ENCODE assay signal across 12 cellular contexts in genomic region chr11:67409781-67410368, GRCh38. TPM values are rescaled to one million over a fixed set of nuclear protein-coding genes. Genes with fewer than 3 reads are reported as not detected.
DNase-seq lines count a peak whose midpoint lies in the region; ATAC-seq, FAIRE-seq and TF ChIP-seq lines count a peak whose summit lies in the region.
"Had no signal": no experiment of that assay in that cellular context is flagged by ENCODE, and none has a peak within 500 bp of the region (broad histone marks: within the 10 kb centered on the region; RNA-seq: fewer than 3 reads in every experiment).

No MANE protein-coding gene starts in this region.

- dilution Hi-C loops in mammary epithelial cell (cut with HindIII; ENCODE audit: low sequenced_read_pairs) = no loop called here

- H3K9me3 ChIP-seq in CD4-positive, CD25-positive, alpha-beta regulatory T cell (ENCODE audit: control insufficient read depth in 2 of 2, low read length in 2 of 2) = no peaks in the 10 kb centered on the region
- H3K9me3 ChIP-seq in HEK293 (ENCODE audit: control insufficient read depth, insufficient read depth, low read depth, low read length) (no peaks in the 10 kb centered on the region), T-helper 17 cell (ENCODE audit: control insufficient read depth, low read length, poor library complexity, severe bottlenecking) (no peaks in the 10 kb centered on the region), HepG2 (ENCODE audit: low read length) (no peaks in the 10 kb centered on the region), mammary epithelial cell (replicated peaks; ENCODE audit: insufficient read depth, low read length) (no peaks in the 10 kb centered on the region)
- H3K9me3 ChIP-seq: right atrium auricular region, uterus had no signal

- no peak for ATAC-seq in CD4-positive, CD25-positive, alpha-beta regulatory T cell (ENCODE audit: low read depth in 2 of 2)
- ATAC-seq in T-helper 17 cell (no peak), HepG2 (peak; percentile 64), GM19395 (IDR thresholded peaks at IDR 0.05; ENCODE audit: unreplicated experiment) (no peak), GM18909 (IDR thresholded peaks at IDR 0.05; ENCODE audit: poor library complexity, unreplicated experiment) (no peak)

- H3K36me3 ChIP-seq in CD4-positive, CD25-positive, alpha-beta regulatory T cell (ENCODE audit: control insufficient read depth, insufficient read depth, low read length) = peaks cover 20% of the 10 kb centered on the region
- H3K36me3 ChIP-seq in HEK293 (ENCODE audit: control insufficient read depth in 2 of 2, insufficient read depth in 1 of 2, low read length in 2 of 2) (no peaks in the 10 kb centered on the region), HepG2 (replicated peaks in 1 of 2; ENCODE audit: control insufficient read depth in 1 of 2, insufficient read depth in 2 of 2, low read length in 2 of 2) (no peaks in the 10 kb centered on the region), mammary epithelial cell (ENCODE audit: insufficient read depth, low read length) (no peaks in the 10 kb centered on the region)
- H3K36me3 ChIP-seq: right atrium auricular region, uterus had no signal

- no peak for TF ChIP-seq CTCF in HEK293 (tag by site-specific recombination; IDR thresholded peaks at IDR 0.05)
- peak; percentile 38 for TF ChIP-seq CTCF in HepG2 (CRISPR knock-in tag; IDR thresholded peaks at IDR 0.05)
- no peak for TF ChIP-seq CTCF in mammary epithelial cell (conservative IDR thresholded peaks at IDR 0.05 in 1 of 2, IDR thresholded peaks at IDR 0.05 in 1 of 2; ENCODE audit: extremely low read depth in 1 of 2, insufficient read depth in 1 of 2, low read depth in 1 of 2, low read length in 2 of 2)

- peak overlapping the region; percentile 94 to 99 (median 95) for H3K27ac Mint-ChIP-seq in CD4-positive, CD25-positive, alpha-beta regulatory T cell
- peak overlapping the region; percentile 94 for H3K27ac Mint-ChIP-seq in T-helper 17 cell

- no peak for TF ChIP-seq POLR2A in HepG2 (IDR thresholded peaks at IDR 0.05; ENCODE audit: insufficient read depth in 1 of 2, low read depth in 2 of 2, low read length in 2 of 2)

- no TSS peak for BruUV-seq in HepG2 (replicated peaks; lab: Mats Ljungman, UMichigan)
- no TSS peak for BruUV-seq in mammary epithelial cell (replicated peaks; lab: Mats Ljungman, UMichigan)

- no peak for TF ChIP-seq RAD21 in HepG2 (CRISPR knock-in tag; IDR thresholded peaks at IDR 0.05)

- FAIRE-seq in HepG2 (lab: Jason Lieb, UNC) = no peak

- no peaks in the 10 kb centered on the region for H3K27me3 ChIP-seq in CD4-positive, CD25-positive, alpha-beta regulatory T cell (ENCODE audit: control insufficient read depth, insufficient read depth, low read length)
- H3K27me3 ChIP-seq in HepG2 (ENCODE audit: control insufficient read depth in 1 of 2, insufficient read depth in 2 of 2, low read length in 2 of 2) (peaks cover 4 to 39% of the 10 kb centered on the region in 2 experiments; a peak in 4 of 5 replicates), mammary epithelial cell (ENCODE audit: insufficient read depth, low read length) (no peaks in the 10 kb centered on the region)
- H3K27me3 ChIP-seq: right atrium auricular region had no signal

- peaks cover 15 to 93% (median 45%) of the 10 kb centered on the region in 4 donors for H3K4me1 Mint-ChIP-seq in CD4-positive, CD25-positive, alpha-beta regulatory T cell
- peaks cover 72% of the 10 kb centered on the region for H3K4me1 Mint-ChIP-seq in T-helper 17 cell

- H3K4me3 ChIP-seq in CD4-positive, CD25-positive, alpha-beta regulatory T cell (ENCODE audit: low read depth, low read length) = peak overlapping the region; percentile 57
- H3K4me3 ChIP-seq in HEK293 (ENCODE audit: low read depth, low read length) = no peak overlapping the region
- peak overlapping the region in 2 of 3 experiments; percentile 12 to 56; a peak in 2 of 6 replicates for H3K4me3 ChIP-seq in HepG2 (replicated peaks in 1 of 3; ENCODE audit: insufficient read depth in 1 of 3, low read depth in 2 of 3, low read length in 3 of 3)
- no peak overlapping the region for H3K4me3 ChIP-seq in mammary epithelial cell (replicated peaks in 1 of 3; ENCODE audit: insufficient read depth in 1 of 3, low read depth in 2 of 3, low read length in 3 of 3)
- H3K4me3 ChIP-seq: right atrium auricular region, uterus had no signal

- H3K4me2 ChIP-seq in HepG2 (ENCODE audit: low read depth, low read length) (peak overlapping the region; percentile 74), mammary epithelial cell (ENCODE audit: insufficient read depth, low read depth, low read length) (no peak overlapping the region)

- POLR2A ChIA-PET in HEK293 (lab: Yijun Ruan, JAX) = no interaction called here
- POLR2A ChIA-PET in HepG2 (lab: Yijun Ruan, JAX) = no interaction called here

- WGBS in HepG2 (ENCODE audit: low lambda C conversion rate) = 7% methylated on average over 5 of the region's 13 CpGs
- WGBS in mammary epithelial cell (ENCODE audit: low coverage, missing lambda C conversion rate) = 85% methylated on average over 8 of the region's 13 CpGs

- H2AFZ ChIP-seq in HepG2 (ENCODE audit: low read length) (no peak overlapping the region), mammary epithelial cell (ENCODE audit: low read depth, low read length) (no peak overlapping the region)

- TF ChIP-seq EP300 in HepG2 (IDR thresholded peaks at IDR 0.05; ENCODE audit: low read depth in 2 of 2, low read length in 2 of 2) = no peak
- TF ChIP-seq EP300 in HepG2 (CRISPR knock-in tag; IDR thresholded peaks at IDR 0.05; ENCODE audit: borderline replicate concordance) = no peak

- H3K36me3 Mint-ChIP-seq in CD4-positive, CD25-positive, alpha-beta regulatory T cell = peaks cover 20% of the 10 kb centered on the region
- peaks cover 3% of the 10 kb centered on the region for H3K36me3 Mint-ChIP-seq in T-helper 17 cell (ENCODE audit: low read depth)

- CTCF ChIA-PET in HEK293 (lab: Yijun Ruan, JAX) = no interaction called here
- CTCF ChIA-PET in HepG2 (lab: Yijun Ruan, JAX; ENCODE audit: low intra/inter-chr PET ratio, low total read pairs) = no interaction called here
- CTCF ChIA-PET in mammary epithelial cell (lab: Charles Lee; ENCODE audit: low non-redundant PET) = no interaction called here

- peak overlapping the region; percentile 87 for H3K27ac ChIP-seq in CD4-positive, CD25-positive, alpha-beta regulatory T cell (ENCODE audit: insufficient read depth, low read length, poor library complexity, severe bottlenecking)
- H3K27ac ChIP-seq in HEK293 (ENCODE audit: extremely low read depth, low read depth, low read length) (no peak overlapping the region), HepG2 (ENCODE audit: extremely low read length, insufficient read depth, low read length) (no peak overlapping the region), mammary epithelial cell (ENCODE audit: insufficient read depth, low read depth, low read length) (no peak overlapping the region)
- H3K27ac ChIP-seq: right atrium auricular region, uterus had no signal

- in situ Hi-C loops in HepG2 (cut with HindIII; ENCODE audit: extremely low pct_ligation_motif_present, low pct_unique_long_range_greater_than_20kb) = no loop called here
- in situ Hi-C loops in mammary epithelial cell (cut with MboI; ENCODE audit: low sequenced_read_pairs in 2 of 2) = no loop called here

- H3K9me3 Mint-ChIP-seq in CD4-positive, CD25-positive, alpha-beta regulatory T cell = no peaks in the 10 kb centered on the region

- H4K20me1 ChIP-seq in HepG2 (ENCODE audit: insufficient read depth, low read length) = no peaks in the 10 kb centered on the region
- no peaks in the 10 kb centered on the region for H4K20me1 ChIP-seq in mammary epithelial cell (ENCODE audit: insufficient read depth, low read length)

- peaks cover 96% of the 10 kb centered on the region for H3K4me1 ChIP-seq in CD4-positive, CD25-positive, alpha-beta regulatory T cell (ENCODE audit: control insufficient read depth, insufficient read depth, low read length, poor library complexity, severe bottlenecking)
- H3K4me1 ChIP-seq in HEK293 (ENCODE audit: control insufficient read depth, insufficient read depth, low read length) (no peaks in the 10 kb centered on the region), HepG2 (ENCODE audit: insufficient read depth, low read length) (peaks cover 58% of the 10 kb centered on the region), mammary epithelial cell (ENCODE audit: insufficient read depth, low read length) (peaks cover 3% of the 10 kb centered on the region)
- H3K4me1 ChIP-seq: uterus had no signal

- intact Hi-C loops in HepG2 (cut with micrococcal nuclease; ENCODE audit: unreplicated experiment) = no loop called here
- intact Hi-C loops in mammary epithelial cell (cut with micrococcal nuclease) = no loop called here

- H3K4me3 Mint-ChIP-seq in CD4-positive, CD25-positive, alpha-beta regulatory T cell = peak overlapping the region; percentile 89 to 99 (median 94)
- H3K4me3 Mint-ChIP-seq in T-helper 17 cell = peak overlapping the region; percentile 88

- H3K9ac ChIP-seq in HepG2 (ENCODE audit: insufficient read depth, low read depth, low read length) = no peak overlapping the region; the same call in 1 of the 2 replicates
- H3K9ac ChIP-seq in mammary epithelial cell (ENCODE audit: insufficient read depth, low read length) = no peak overlapping the region

- DNase-seq in CD4-positive, CD25-positive, alpha-beta regulatory T cell = no peak
- DNase-seq in T-helper 17 cell (no peak), HepG2 (ENCODE audit: low spot score) (peak; percentile 61), mammary epithelial cell (no peak)
- no peak for DNase-seq in stimulated activated CD4-positive, alpha-beta T cell treated with anti-CD3 and anti-CD28 coated beads, Interleukin-1b, Interleukin-23, amount 100 ng/mL, for 48 hours
- DNase-seq: foreskin melanocyte, NCI-H524 treated with DMSO at 0.1 percent for 48 hours, uterus had no signal

- no peaks in the 10 kb centered on the region for H3K27me3 Mint-ChIP-seq in CD4-positive, CD25-positive, alpha-beta regulatory T cell
- no peaks in the 10 kb centered on the region for H3K27me3 Mint-ChIP-seq in T-helper 17 cell

- H3K79me2 ChIP-seq in HepG2 (ENCODE audit: insufficient read depth, low read length) (no peaks in the 10 kb centered on the region), mammary epithelial cell (ENCODE audit: insufficient read depth, low read length) (no peaks in the 10 kb centered on the region)

RNA-seq across cellular contexts. Expression of gene CARNS1, which starts 5.6 kb away (rescaled TPM):
- total RNA-seq in CD4-positive, CD25-positive, alpha-beta regulatory T cell = 7.8 TPM
- 1 to 10 TPM in 2 of 4 donors, under 1 TPM in 2; 0.63 to 2.3 (median 1.1) TPM for polyA plus RNA-seq in CD4-positive, CD25-positive, alpha-beta regulatory T cell
- 1 to 10 TPM; 4.5 to 7.5 TPM for total RNA-seq in T-helper 17 cell
- total RNA-seq in HepG2 (2016; rRNA removed; fragmentation: Illumina TruSeq; extraction: Trizol) = not detected in 2 replicates
- not detected in 2 replicates for total RNA-seq in HepG2 (2016; cell fraction: cytosol; rRNA removed; fragmentation: Illumina TruSeq; extraction: Trizol; ENCODE audit: low read depth)
- not detected in 2 replicates for total RNA-seq in HepG2 (2016; cell fraction: insoluble cytoplasmic fraction; rRNA removed; fragmentation: Illumina TruSeq; extraction: Trizol)
- not detected in 2 replicates for total RNA-seq in HepG2 (2016; cell fraction: membrane; rRNA removed; fragmentation: Illumina TruSeq; extraction: Trizol)
- total RNA-seq in HepG2 (2016; cell fraction: nucleus; rRNA removed; fragmentation: Illumina TruSeq; extraction: Trizol) = not detected in 2 replicates
- 0.01 TPM in 1 of 2 replicates, not detected in the other for polyA plus RNA-seq in HepG2 (2011; rRNA removed)
- 0.01 TPM in 1 of 2 replicates, not detected in the other for polyA plus RNA-seq in HepG2 (2011; cell fraction: cytosol; rRNA removed)
- not detected in 2 replicates for polyA plus RNA-seq in HepG2 (2011; cell fraction: nucleus; rRNA removed)
- 0.04 TPM in 1 of 2 replicates, not detected in the other for polyA plus RNA-seq in HepG2 (2012)
- polyA plus RNA-seq in HepG2 (2016; cell fraction: cytosol; fragmentation: Illumina TruSeq; extraction: Trizol; ENCODE audit: low read depth) = not detected in 2 replicates
- not detected in 2 replicates for polyA plus RNA-seq in HepG2 (2016; cell fraction: insoluble cytoplasmic fraction; fragmentation: Illumina TruSeq; extraction: Trizol; ENCODE audit: low read depth)
- polyA plus RNA-seq in HepG2 (2016; cell fraction: membrane; fragmentation: Illumina TruSeq; extraction: Trizol; ENCODE audit: low read depth) = not detected in 2 replicates
- polyA plus RNA-seq in HepG2 (2016; cell fraction: nucleus; fragmentation: Illumina TruSeq; extraction: Trizol; ENCODE audit: insufficient read depth, low read depth) = not detected in 2 replicates
- polyA minus RNA-seq in HepG2 (2011; rRNA and poly(A)+ RNA removed; ENCODE audit: low replicate concordance) = 0.05 and 0.12 TPM in 2 replicates
- polyA minus RNA-seq in HepG2 (2011; cell fraction: cytosol; rRNA and poly(A)+ RNA removed) = not detected in 2 replicates
- not detected in 2 replicates for polyA minus RNA-seq in HepG2 (2011; cell fraction: nucleus; rRNA and poly(A)+ RNA removed)
- under 1 TPM; 0.12 to 0.33 TPM for total RNA-seq in mammary epithelial cell
- 0.03 TPM for polyA plus RNA-seq in mammary epithelial cell
- not detected for polyA minus RNA-seq in mammary epithelial cell

RNA-seq across cellular contexts. Expression of gene TBC1D10C, which starts 6.0 kb away (rescaled TPM):
- total RNA-seq in CD4-positive, CD25-positive, alpha-beta regulatory T cell = 312 TPM
- polyA plus RNA-seq in CD4-positive, CD25-positive, alpha-beta regulatory T cell = 100 to 1,000 TPM; 328 to 504 (median 378) TPM
- total RNA-seq in T-helper 17 cell = 100 to 1,000 TPM; 251 to 262 TPM
- total RNA-seq in HepG2 (2016; rRNA removed; fragmentation: Illumina TruSeq; extraction: Trizol) = 0.81 and 1.0 TPM in 2 replicates
- total RNA-seq in HepG2 (2016; cell fraction: cytosol; rRNA removed; fragmentation: Illumina TruSeq; extraction: Trizol; ENCODE audit: low read depth) = 0.44 and 0.81 TPM in 2 replicates
- 0.92 and 1.1 TPM in 2 replicates for total RNA-seq in HepG2 (2016; cell fraction: insoluble cytoplasmic fraction; rRNA removed; fragmentation: Illumina TruSeq; extraction: Trizol)
- 0.45 and 0.59 TPM in 2 replicates for total RNA-seq in HepG2 (2016; cell fraction: membrane; rRNA removed; fragmentation: Illumina TruSeq; extraction: Trizol)
- 0.50 and 0.84 TPM in 2 replicates for total RNA-seq in HepG2 (2016; cell fraction: nucleus; rRNA removed; fragmentation: Illumina TruSeq; extraction: Trizol)
- polyA plus RNA-seq in HepG2 (2011; rRNA removed) = 1.8 and 2.8 TPM in 2 replicates
- polyA plus RNA-seq in HepG2 (2011; cell fraction: cytosol; rRNA removed) = 1.3 and 2.7 TPM in 2 replicates
- 26.5 and 39.6 TPM in 2 replicates for polyA plus RNA-seq in HepG2 (2011; cell fraction: nucleus; rRNA removed)
- polyA plus RNA-seq in HepG2 (2012) = 0.97 and 2.1 TPM in 2 replicates
- 0.19 and 0.28 TPM in 2 replicates for polyA plus RNA-seq in HepG2 (2016; cell fraction: cytosol; fragmentation: Illumina TruSeq; extraction: Trizol; ENCODE audit: low read depth)
- 0.60 and 1.1 TPM in 2 replicates for polyA plus RNA-seq in HepG2 (2016; cell fraction: insoluble cytoplasmic fraction; fragmentation: Illumina TruSeq; extraction: Trizol; ENCODE audit: low read depth)
- polyA plus RNA-seq in HepG2 (2016; cell fraction: membrane; fragmentation: Illumina TruSeq; extraction: Trizol; ENCODE audit: low read depth) = 0.57 and 0.73 TPM in 2 replicates
- 2.9 and 3.4 TPM in 2 replicates for polyA plus RNA-seq in HepG2 (2016; cell fraction: nucleus; fragmentation: Illumina TruSeq; extraction: Trizol; ENCODE audit: insufficient read depth, low read depth)
- polyA minus RNA-seq in HepG2 (2011; rRNA and poly(A)+ RNA removed; ENCODE audit: low replicate concordance) = 2.2 TPM in 1 of 2 replicates, not detected in the other
- polyA minus RNA-seq in HepG2 (2011; cell fraction: cytosol; rRNA and poly(A)+ RNA removed) = 0.59 and 0.88 TPM in 2 replicates
- polyA minus RNA-seq in HepG2 (2011; cell fraction: nucleus; rRNA and poly(A)+ RNA removed) = 2.3 and 3.4 TPM in 2 replicates
- total RNA-seq in mammary epithelial cell = under 1 TPM in 1 of 2 donors, not detected in 1; 0.17 TPM
- not detected for polyA plus RNA-seq in mammary epithelial cell
- not detected for polyA minus RNA-seq in mammary epithelial cell

RNA-seq across cellular contexts. Expression of gene PPP1CA, which starts 8.2 kb away (rescaled TPM):
- 160 TPM for total RNA-seq in CD4-positive, CD25-positive, alpha-beta regulatory T cell
- polyA plus RNA-seq in CD4-positive, CD25-positive, alpha-beta regulatory T cell = 100 to 1,000 TPM; 547 to 762 (median 622) TPM
- total RNA-seq in T-helper 17 cell (100 to 1,000 TPM; 133 to 146 TPM), HepG2 (2016; rRNA removed; fragmentation: Illumina TruSeq; extraction: Trizol) (170 and 188 TPM in 2 replicates), mammary epithelial cell (100 to 1,000 TPM; 178 to 182 TPM)
- total RNA-seq in HepG2 (2016; cell fraction: cytosol; rRNA removed; fragmentation: Illumina TruSeq; extraction: Trizol; ENCODE audit: low read depth) = 49.0 and 62.5 TPM in 2 replicates
- total RNA-seq in HepG2 (2016; cell fraction: insoluble cytoplasmic fraction; rRNA removed; fragmentation: Illumina TruSeq; extraction: Trizol) = 171 and 181 TPM in 2 replicates
- total RNA-seq in HepG2 (2016; cell fraction: membrane; rRNA removed; fragmentation: Illumina TruSeq; extraction: Trizol) = 78.0 and 95.5 TPM in 2 replicates
- 66.5 and 72.2 TPM in 2 replicates for total RNA-seq in HepG2 (2016; cell fraction: nucleus; rRNA removed; fragmentation: Illumina TruSeq; extraction: Trizol)
- polyA plus RNA-seq in HepG2 (2011; rRNA removed) (149 and 173 TPM in 2 replicates), mammary epithelial cell (331 TPM)
- polyA plus RNA-seq in HepG2 (2011; cell fraction: cytosol; rRNA removed) = 212 and 274 TPM in 2 replicates
- 137 and 147 TPM in 2 replicates for polyA plus RNA-seq in HepG2 (2011; cell fraction: nucleus; rRNA removed)
- 91.5 and 93.8 TPM in 2 replicates for polyA plus RNA-seq in HepG2 (2012)
- 58.1 and 67.4 TPM in 2 replicates for polyA plus RNA-seq in HepG2 (2016; cell fraction: cytosol; fragmentation: Illumina TruSeq; extraction: Trizol; ENCODE audit: low read depth)
- 192 and 207 TPM in 2 replicates for polyA plus RNA-seq in HepG2 (2016; cell fraction: insoluble cytoplasmic fraction; fragmentation: Illumina TruSeq; extraction: Trizol; ENCODE audit: low read depth)
- 72.5 and 83.6 TPM in 2 replicates for polyA plus RNA-seq in HepG2 (2016; cell fraction: membrane; fragmentation: Illumina TruSeq; extraction: Trizol; ENCODE audit: low read depth)
- polyA plus RNA-seq in HepG2 (2016; cell fraction: nucleus; fragmentation: Illumina TruSeq; extraction: Trizol; ENCODE audit: insufficient read depth, low read depth) = 110 and 123 TPM in 2 replicates
- polyA minus RNA-seq in HepG2 (2011; rRNA and poly(A)+ RNA removed; ENCODE audit: low replicate concordance) = 209 and 295 TPM in 2 replicates
- 83.6 and 84.9 TPM in 2 replicates for polyA minus RNA-seq in HepG2 (2011; cell fraction: cytosol; rRNA and poly(A)+ RNA removed)
- 31.7 and 34.7 TPM in 2 replicates for polyA minus RNA-seq in HepG2 (2011; cell fraction: nucleus; rRNA and poly(A)+ RNA removed)
- polyA minus RNA-seq in mammary epithelial cell = 255 TPM

RNA-seq across cellular contexts. Expression of gene RAD9A, which starts 18.1 kb away (rescaled TPM):
- 27.5 TPM for total RNA-seq in CD4-positive, CD25-positive, alpha-beta regulatory T cell
- 1 to 10 TPM; 3.5 to 6.7 (median 6.4) TPM for polyA plus RNA-seq in CD4-positive, CD25-positive, alpha-beta regulatory T cell
- 10 to 100 TPM; 21.5 to 40.5 TPM for total RNA-seq in T-helper 17 cell
- 6.1 and 10.1 TPM in 2 replicates for total RNA-seq in HepG2 (2016; rRNA removed; fragmentation: Illumina TruSeq; extraction: Trizol)
- 4.1 and 5.9 TPM in 2 replicates for total RNA-seq in HepG2 (2016; cell fraction: cytosol; rRNA removed; fragmentation: Illumina TruSeq; extraction: Trizol; ENCODE audit: low read depth)
- total RNA-seq in HepG2 (2016; cell fraction: insoluble cytoplasmic fraction; rRNA removed; fragmentation: Illumina TruSeq; extraction: Trizol) = 5.8 and 13.4 TPM in 2 replicates
- 4.4 and 5.5 TPM in 2 replicates for total RNA-seq in HepG2 (2016; cell fraction: membrane; rRNA removed; fragmentation: Illumina TruSeq; extraction: Trizol)
- total RNA-seq in HepG2 (2016; cell fraction: nucleus; rRNA removed; fragmentation: Illumina TruSeq; extraction: Trizol) = 14.1 and 16.4 TPM in 2 replicates
- 14.7 and 15.7 TPM in 2 replicates for polyA plus RNA-seq in HepG2 (2011; rRNA removed)
- 4.4 and 7.5 TPM in 2 replicates for polyA plus RNA-seq in HepG2 (2011; cell fraction: cytosol; rRNA removed)
- 60.6 and 87.4 TPM in 2 replicates for polyA plus RNA-seq in HepG2 (2011; cell fraction: nucleus; rRNA removed)
- polyA plus RNA-seq in HepG2 (2012) = 6.9 and 9.5 TPM in 2 replicates
- 3.7 and 4.6 TPM in 2 replicates for polyA plus RNA-seq in HepG2 (2016; cell fraction: cytosol; fragmentation: Illumina TruSeq; extraction: Trizol; ENCODE audit: low read depth)
- polyA plus RNA-seq in HepG2 (2016; cell fraction: insoluble cytoplasmic fraction; fragmentation: Illumina TruSeq; extraction: Trizol; ENCODE audit: low read depth) = 6.4 and 7.5 TPM in 2 replicates
- 4.8 and 5.8 TPM in 2 replicates for polyA plus RNA-seq in HepG2 (2016; cell fraction: membrane; fragmentation: Illumina TruSeq; extraction: Trizol; ENCODE audit: low read depth)
- polyA plus RNA-seq in HepG2 (2016; cell fraction: nucleus; fragmentation: Illumina TruSeq; extraction: Trizol; ENCODE audit: insufficient read depth, low read depth) = 61.7 and 63.7 TPM in 2 replicates
- 6.7 and 12.7 TPM in 2 replicates for polyA minus RNA-seq in HepG2 (2011; rRNA and poly(A)+ RNA removed; ENCODE audit: low replicate concordance)
- polyA minus RNA-seq in HepG2 (2011; cell fraction: cytosol; rRNA and poly(A)+ RNA removed) = 1.9 and 4.6 TPM in 2 replicates
- 11.1 TPM in 2 replicates for polyA minus RNA-seq in HepG2 (2011; cell fraction: nucleus; rRNA and poly(A)+ RNA removed)
- 10 to 100 TPM in 1 of 2 donors, 1 to 10 TPM in 1; 6.5 to 17.2 TPM for total RNA-seq in mammary epithelial cell
- polyA plus RNA-seq in mammary epithelial cell = 15.4 TPM
- 4.8 TPM for polyA minus RNA-seq in mammary epithelial cell

RNA-seq across cellular contexts. Expression of gene RPS6KB2, which starts 18.4 kb away (rescaled TPM):
- 66.0 TPM for total RNA-seq in CD4-positive, CD25-positive, alpha-beta regulatory T cell
- polyA plus RNA-seq in CD4-positive, CD25-positive, alpha-beta regulatory T cell = 10 to 100 TPM; 44.4 to 61.5 (median 50.3) TPM
- total RNA-seq in T-helper 17 cell (10 to 100 TPM; 47.8 to 62.7 TPM), HepG2 (2016; rRNA removed; fragmentation: Illumina TruSeq; extraction: Trizol) (35.3 and 54.8 TPM in 2 replicates), mammary epithelial cell (10 to 100 TPM; 35.7 to 62.3 TPM)
- 168 and 174 TPM in 2 replicates for total RNA-seq in HepG2 (2016; cell fraction: cytosol; rRNA removed; fragmentation: Illumina TruSeq; extraction: Trizol; ENCODE audit: low read depth)
- 32.3 and 55.5 TPM in 2 replicates for total RNA-seq in HepG2 (2016; cell fraction: insoluble cytoplasmic fraction; rRNA removed; fragmentation: Illumina TruSeq; extraction: Trizol)
- 208 and 210 TPM in 2 replicates for total RNA-seq in HepG2 (2016; cell fraction: membrane; rRNA removed; fragmentation: Illumina TruSeq; extraction: Trizol)
- total RNA-seq in HepG2 (2016; cell fraction: nucleus; rRNA removed; fragmentation: Illumina TruSeq; extraction: Trizol) = 30.9 and 37.1 TPM in 2 replicates
- polyA plus RNA-seq in HepG2 (2011; rRNA removed) (52.9 and 59.2 TPM in 2 replicates), mammary epithelial cell (58.7 TPM)
- 53.5 and 73.0 TPM in 2 replicates for polyA plus RNA-seq in HepG2 (2011; cell fraction: cytosol; rRNA removed)
- polyA plus RNA-seq in HepG2 (2011; cell fraction: nucleus; rRNA removed) = 93.3 and 107 TPM in 2 replicates
- 29.0 and 33.0 TPM in 2 replicates for polyA plus RNA-seq in HepG2 (2012)
- polyA plus RNA-seq in HepG2 (2016; cell fraction: cytosol; fragmentation: Illumina TruSeq; extraction: Trizol; ENCODE audit: low read depth) = 249 TPM in 2 replicates
- polyA plus RNA-seq in HepG2 (2016; cell fraction: insoluble cytoplasmic fraction; fragmentation: Illumina TruSeq; extraction: Trizol; ENCODE audit: low read depth) = 40.0 and 51.3 TPM in 2 replicates
- polyA plus RNA-seq in HepG2 (2016; cell fraction: membrane; fragmentation: Illumina TruSeq; extraction: Trizol; ENCODE audit: low read depth) = 229 and 244 TPM in 2 replicates
- 58.6 and 65.2 TPM in 2 replicates for polyA plus RNA-seq in HepG2 (2016; cell fraction: nucleus; fragmentation: Illumina TruSeq; extraction: Trizol; ENCODE audit: insufficient read depth, low read depth)
- 70.8 and 120 TPM in 2 replicates for polyA minus RNA-seq in HepG2 (2011; rRNA and poly(A)+ RNA removed; ENCODE audit: low replicate concordance)
- polyA minus RNA-seq in HepG2 (2011; cell fraction: cytosol; rRNA and poly(A)+ RNA removed) = 23.5 and 24.7 TPM in 2 replicates
- 27.9 and 33.3 TPM in 2 replicates for polyA minus RNA-seq in HepG2 (2011; cell fraction: nucleus; rRNA and poly(A)+ RNA removed)
- 76.8 TPM for polyA minus RNA-seq in mammary epithelial cell

Comparison
In these comparisons a context has a peak if more than half of its experiments do, and no peak if none do; other contexts are left out.
1. H3K4me3 ChIP-seq: peak in CD4-positive, CD25-positive, alpha-beta regulatory T cell (single experiment) and HepG2 (2 of 3); none in HEK293 (single experiment) and mammary epithelial cell (0 of 3).
2. RNA of gene TBC1D10C, which starts 6.0 kb away (total RNA-seq): 312 TPM in CD4-positive, CD25-positive, alpha-beta regulatory T cell (single experiment) and 251 to 262 TPM in T-helper 17 cell; 0.44 to 1.1 TPM in HepG2 and 0.17 TPM in mammary epithelial cell; every median in the first group is over 100 times any median in the second.